Comparison of ENCODE assay signal across 8 cellular contexts in the genomic region with DNA sequence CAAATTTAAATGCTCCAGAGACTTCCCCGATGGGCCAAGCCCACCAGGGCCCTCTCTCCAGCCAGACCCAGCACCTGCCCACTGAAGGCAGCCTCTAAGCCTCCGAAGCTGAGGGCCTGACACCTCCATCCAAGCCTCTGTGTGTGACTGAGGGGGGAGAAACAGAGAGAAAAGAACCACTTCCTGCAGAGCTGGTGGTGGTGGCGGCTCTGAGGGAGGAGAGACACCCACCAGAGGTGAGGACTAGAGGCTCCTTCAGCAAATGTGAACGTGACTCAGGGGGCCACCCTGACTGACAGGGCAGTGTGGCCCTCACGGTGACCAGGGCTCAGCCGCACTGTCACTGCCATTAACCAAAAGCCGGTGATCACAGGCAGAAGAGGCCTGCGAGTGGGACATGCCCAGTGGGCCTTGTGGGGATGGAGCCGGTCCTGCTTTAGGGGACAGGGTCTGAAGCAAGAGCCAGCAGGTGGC. TPM values are rescaled to one million over a fixed set of nuclear protein-coding genes. Genes with fewer than 3 reads are reported as not detected.
DNase-seq lines count a peak whose midpoint lies in the region; ATAC-seq, FAIRE-seq and TF ChIP-seq lines count a peak whose summit lies in the region.

No MANE protein-coding gene starts in this region.

- no peaks in the 10 kb centered on the region for H3K9me3 Mint-ChIP-seq in CD4-positive, alpha-beta T cell
- H3K9me3 Mint-ChIP-seq in activated naive CD8-positive, alpha-beta T cell (ENCODE audit: low read depth), result no peaks in the 10 kb centered on the region
- peaks cover 0 to 3% of the 10 kb centered on the region in 2 donors for H3K9me3 Mint-ChIP-seq in stimulated activated naive B cell treated with anti-CD40 and anti-IgM and Interleukin-4, amounts not matched to agents 10 μg/mL and 1 μg/mL and 100 μg/mL, for 72 hours

- H3K27ac ChIP-seq in CD4-positive, alpha-beta T cell (ENCODE audit: low read depth, low read length), result peak overlapping the region; percentile 58
- H3K27ac ChIP-seq in A673 (ENCODE audit: low read depth, low read length, poor library complexity, severe bottlenecking), result no peak overlapping the region

- BruUV-seq in A673 (replicated peaks; lab: Mats Ljungman, UMichigan), result no TSS peak

- H3K27me3 ChIP-seq in CD4-positive, alpha-beta T cell (ENCODE audit: control insufficient read depth, insufficient read depth, low read length), result no peaks in the 10 kb centered on the region
- no peaks in the 10 kb centered on the region for H3K27me3 ChIP-seq in A673 (replicated peaks; ENCODE audit: insufficient read depth, low read depth, low read length, poor library complexity)

- no peak for TF ChIP-seq CTCF in CD4-positive, alpha-beta T cell (IDR thresholded peaks at IDR 0.05)
- no peak for TF ChIP-seq CTCF in A673 (conservative IDR thresholded peaks at IDR 0.05; ENCODE audit: low read depth, low read length)

- DNase-seq in CD4-positive, alpha-beta T cell, result peak; percentile 37 to 68 (median 57)
- DNase-seq in MV-4-11 (lab: John Stamatoyannopoulos, UW) (peak; percentile 67), A673 (ENCODE audit: low spot score) (no peak), frontal cortex (ENCODE audit: low spot score in 2 of 2) (no peak), NCI-H2029 treated with DMSO at 0.1 percent for 48 hours (lab: John Stamatoyannopoulos, UW) (no peak)
- no peak for DNase-seq in stimulated activated naive B cell treated with anti-CD40 and anti-IgM and Interleukin-4, amounts not matched to agents 10 μg/mL and 1 μg/mL and 100 μg/mL, for 72 hours

- no peak overlapping the region for H3K4me3 ChIP-seq in A673 (ENCODE audit: low read depth, low read length, poor library complexity, severe bottlenecking)

- H3K9me3 ChIP-seq in CD4-positive, alpha-beta T cell (ENCODE audit: control insufficient read depth, low read length), result no peaks in the 10 kb centered on the region
- peaks cover 3% of the 10 kb centered on the region for H3K9me3 ChIP-seq in A673 (ENCODE audit: low read depth, low read length, poor library complexity, severe bottlenecking)

- ATAC-seq in CD4-positive, alpha-beta T cell (ENCODE audit: poor library complexity), result peak; percentile 95
- ATAC-seq in GM21381 (IDR thresholded peaks at IDR 0.05; ENCODE audit: unreplicated experiment), result peak; percentile 73
- peak; percentile 78 to 79 for ATAC-seq in stimulated activated naive B cell treated with anti-CD40 and anti-IgM and Interleukin-4, amounts not matched to agents 10 μg/mL and 1 μg/mL and 100 μg/mL, for 72 hours (replicated peaks)

- H3K36me3 ChIP-seq in A673 (ENCODE audit: insufficient read depth, low read length, poor library complexity, severe bottlenecking), result no peaks in the 10 kb centered on the region

- CTCF ChIA-PET in CD4-positive, alpha-beta T cell (lab: Charles Lee), result interaction anchor here (1.5 to 2.3 kb wide), 4 partner anchors 10 to 51 kb away, joined by 3 to 16 read pairs (median 6); no protein-coding TSS in a partner anchor
- CTCF ChIA-PET in A673 (lab: Charles Lee), result no interaction called here

- peak overlapping the region; percentile 92 for H3K27ac Mint-ChIP-seq in CD4-positive, alpha-beta T cell
- H3K27ac Mint-ChIP-seq in activated naive CD8-positive, alpha-beta T cell, result peak overlapping the region; percentile 92
- peak overlapping the region; percentile 91 for H3K27ac Mint-ChIP-seq in stimulated activated naive B cell treated with anti-CD40 and anti-IgM and Interleukin-4, amounts not matched to agents 10 μg/mL and 1 μg/mL and 100 μg/mL, for 72 hours

- H3K36me3 Mint-ChIP-seq in CD4-positive, alpha-beta T cell (ENCODE audit: low read depth), result no peaks in the 10 kb centered on the region
- H3K36me3 Mint-ChIP-seq in activated naive CD8-positive, alpha-beta T cell, result peaks cover 3% of the 10 kb centered on the region
- peaks cover 44 to 63% of the 10 kb centered on the region in 2 donors for H3K36me3 Mint-ChIP-seq in stimulated activated naive B cell treated with anti-CD40 and anti-IgM and Interleukin-4, amounts not matched to agents 10 μg/mL and 1 μg/mL and 100 μg/mL, for 72 hours

- intact Hi-C loops in CD4-positive, alpha-beta T cell (cut with DNase I, micrococcal nuclease), result no loop called here
- intact Hi-C loops in A673 (cut with micrococcal nuclease; ENCODE audit: unreplicated experiment), result no loop called here

- peaks cover 95% of the 10 kb centered on the region for H3K4me1 Mint-ChIP-seq in CD4-positive, alpha-beta T cell (ENCODE audit: low read depth)
- H3K4me1 Mint-ChIP-seq in activated naive CD8-positive, alpha-beta T cell (ENCODE audit: low read depth), result peaks cover 88% of the 10 kb centered on the region
- H3K4me1 Mint-ChIP-seq in stimulated activated naive B cell treated with anti-CD40 and anti-IgM and Interleukin-4, amounts not matched to agents 10 μg/mL and 1 μg/mL and 100 μg/mL, for 72 hours, result peaks cover 50 to 82% of the 10 kb centered on the region in 2 donors

- no peaks in the 10 kb centered on the region for H3K27me3 Mint-ChIP-seq in CD4-positive, alpha-beta T cell
- no peaks in the 10 kb centered on the region for H3K27me3 Mint-ChIP-seq in activated naive CD8-positive, alpha-beta T cell
- no peaks in the 10 kb centered on the region for H3K27me3 Mint-ChIP-seq in stimulated activated naive B cell treated with anti-CD40 and anti-IgM and Interleukin-4, amounts not matched to agents 10 μg/mL and 1 μg/mL and 100 μg/mL, for 72 hours

- POLR2A ChIA-PET in CD4-positive, alpha-beta T cell (lab: Charles Lee), result interaction anchor here (0.5 to 14.5 kb wide), 21 partner anchors 10 to 100 kb away, joined by 3 to 237 read pairs (median 5); a partner anchor contains a TSS
- POLR2A ChIA-PET in A673 (lab: Charles Lee; ENCODE audit: low non-redundant PET), result no interaction called here

- H3K4me1 ChIP-seq in A673 (ENCODE audit: insufficient read depth, low read length, poor library complexity, severe bottlenecking), result no peaks in the 10 kb centered on the region

- H3K4me3 Mint-ChIP-seq in CD4-positive, alpha-beta T cell, result peak overlapping the region; percentile 82
- peak overlapping the region; percentile 72 for H3K4me3 Mint-ChIP-seq in activated naive CD8-positive, alpha-beta T cell
- H3K4me3 Mint-ChIP-seq in stimulated activated naive B cell treated with anti-CD40 and anti-IgM and Interleukin-4, amounts not matched to agents 10 μg/mL and 1 μg/mL and 100 μg/mL, for 72 hours, result peak overlapping the region; percentile 42 to 48

- FAIRE-seq in frontal cortex (lab: Jason Lieb, UNC), result no peak

RNA-seq across cellular contexts. Expression of a gene that starts 31.0 kb away (rescaled TPM):
- 100 to 1,000 TPM; 421 to 423 TPM for total RNA-seq in CD4-positive, alpha-beta T cell
- total RNA-seq in A673 (2021), result not detected in 2 replicates
- total RNA-seq in frontal cortex, result not detected

Comparison
In these comparisons a context has a peak if more than half of its experiments do, and no peak if none do; other contexts are left out.
1. DNase-seq: peak in CD4-positive, alpha-beta T cell (10 of 10) and MV-4-11 (single experiment); none in stimulated activated naive B cell treated with anti-CD40 and anti-IgM and Interleukin-4, amounts not matched to agents 10 μg/mL and 1 μg/mL and 100 μg/mL, for 72 hours (single experiment), A673 (single experiment), frontal cortex (0 of 2) and NCI-H2029 treated with DMSO at 0.1 percent for 48 hours (single experiment).
2. RNA of a gene that starts 31.0 kb away (total RNA-seq): 421 to 423 TPM in CD4-positive, alpha-beta T cell; not detected in A673 and not detected in frontal cortex (single experiment); every median in the first group is over 100 times any median in the second.
3. Peak in every context shown above with its lines, with median percentiles within 50 percentile points of each other: ATAC-seq, H3K27ac Mint-ChIP-seq and H3K4me3 Mint-ChIP-seq.